Comparison of ENCODE assay signal across 14 cellular contexts in the genomic region with DNA sequence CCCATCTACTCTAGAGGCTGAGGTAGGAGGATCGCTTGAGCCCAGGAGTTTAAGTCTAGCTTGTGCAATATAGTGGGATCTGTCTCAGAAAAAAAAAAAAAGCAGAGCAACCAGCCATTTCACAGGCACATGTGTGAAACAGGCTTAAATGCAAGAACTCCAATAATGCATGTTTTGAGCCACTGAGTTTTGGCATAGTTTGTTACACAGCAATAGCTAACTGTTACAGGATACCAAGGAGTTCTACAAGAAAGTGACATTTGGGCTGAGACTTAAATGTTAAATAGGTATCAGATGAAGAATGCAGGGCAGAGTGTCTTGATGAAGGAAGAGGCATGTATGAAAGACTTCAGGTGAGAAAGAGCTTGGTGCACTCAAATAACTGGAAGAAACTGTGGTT.
DNase-seq lines count a peak whose midpoint lies in the region; ATAC-seq and TF ChIP-seq lines count a peak whose summit lies in the region.
"Had no signal": no experiment of that assay in that cellular context is flagged by ENCODE, and none has a peak within 500 bp of the region (broad histone marks: within the 10 kb centered on the region; RNA-seq: fewer than 3 reads in every experiment).

No MANE protein-coding gene starts in this region.

- H3K27ac Mint-ChIP-seq in activated naive CD8-positive, alpha-beta T cell treated with anti-CD3 and anti-CD28 coated beads, Interleukin-2, amount 10 ng/mL, durations not matched to agents 7 days and 5 days = peak overlapping the region; percentile 28
- H3K27ac Mint-ChIP-seq in activated naive CD8-positive, alpha-beta T cell treated with anti-CD3 and anti-CD28 coated beads for 36 hours = no peak overlapping the region
- H3K27ac Mint-ChIP-seq in activated T-helper 17 cell treated with anti-CD3 and anti-CD28 coated beads, Interleukin-2, amount 50 U/mL, for 72 hours = peak overlapping the region; percentile 18
- no peak overlapping the region for H3K27ac Mint-ChIP-seq in endothelial cell (ENCODE audit: unreplicated experiment)
- H3K27ac Mint-ChIP-seq: CD4-positive, alpha-beta T cell; CD8-positive, alpha-beta T cell had no signal

- H3K9me3 ChIP-seq in BE2C = no peaks in the 10 kb centered on the region

- no peaks in the 10 kb centered on the region for H3K27me3 Mint-ChIP-seq in activated naive CD8-positive, alpha-beta T cell treated with anti-CD3 and anti-CD28 coated beads, Interleukin-2, amount 10 ng/mL, durations not matched to agents 7 days and 5 days
- H3K27me3 Mint-ChIP-seq in activated naive CD8-positive, alpha-beta T cell treated with anti-CD3 and anti-CD28 coated beads for 36 hours = no peaks in the 10 kb centered on the region
- H3K27me3 Mint-ChIP-seq in activated T-helper 17 cell treated with anti-CD3 and anti-CD28 coated beads, Interleukin-2, amount 50 U/mL, for 72 hours = no peaks in the 10 kb centered on the region
- peaks cover 5% of the 10 kb centered on the region for H3K27me3 Mint-ChIP-seq in endothelial cell (ENCODE audit: unreplicated experiment)
- H3K27me3 Mint-ChIP-seq: CD4-positive, alpha-beta T cell had no signal

- H3K4me3 ChIP-seq in BE2C (ENCODE audit: low read depth, low read length) = no peak overlapping the region
- H3K4me3 ChIP-seq: BLaER1 treated with 17β-estradiol and CSF1 and Interleukin-3, amounts not matched to agents 10 nM and 100 nM had no signal

- H3K36me3 ChIP-seq in BE2C = no peaks in the 10 kb centered on the region

- peaks cover 8% of the 10 kb centered on the region for H3K4me1 Mint-ChIP-seq in activated naive CD8-positive, alpha-beta T cell treated with anti-CD3 and anti-CD28 coated beads, Interleukin-2, amount 10 ng/mL, durations not matched to agents 7 days and 5 days
- H3K4me1 Mint-ChIP-seq in activated naive CD8-positive, alpha-beta T cell treated with anti-CD3 and anti-CD28 coated beads for 36 hours = peaks cover 2% of the 10 kb centered on the region
- H3K4me1 Mint-ChIP-seq in activated T-helper 17 cell treated with anti-CD3 and anti-CD28 coated beads, Interleukin-2, amount 50 U/mL, for 72 hours = peaks cover 5% of the 10 kb centered on the region
- no peaks in the 10 kb centered on the region for H3K4me1 Mint-ChIP-seq in endothelial cell (ENCODE audit: unreplicated experiment)

- peaks cover 9% of the 10 kb centered on the region for H3K36me3 Mint-ChIP-seq in activated naive CD8-positive, alpha-beta T cell treated with anti-CD3 and anti-CD28 coated beads, Interleukin-2, amount 10 ng/mL, durations not matched to agents 7 days and 5 days
- peaks cover 10% of the 10 kb centered on the region for H3K36me3 Mint-ChIP-seq in activated naive CD8-positive, alpha-beta T cell treated with anti-CD3 and anti-CD28 coated beads for 36 hours
- no peaks in the 10 kb centered on the region for H3K36me3 Mint-ChIP-seq in activated T-helper 17 cell treated with anti-CD3 and anti-CD28 coated beads, Interleukin-2, amount 50 U/mL, for 72 hours (ENCODE audit: low read depth)
- H3K36me3 Mint-ChIP-seq in endothelial cell (ENCODE audit: low read depth, unreplicated experiment) = no peaks in the 10 kb centered on the region
- H3K36me3 Mint-ChIP-seq: CD8-positive, alpha-beta T cell had no signal

- no peaks in the 10 kb centered on the region for H3K4me1 ChIP-seq in BE2C
- H3K4me1 ChIP-seq: BLaER1 treated with 17β-estradiol and CSF1 and Interleukin-3, amounts not matched to agents 10 nM and 100 nM; Caco-2 had no signal

- POLR2A ChIA-PET in activated naive CD8-positive, alpha-beta T cell treated with anti-CD3 and anti-CD28 coated beads, Interleukin-2, amount 10 ng/mL, durations not matched to agents 7 days and 5 days (lab: Charles Lee) = no interaction called here

- ATAC-seq in activated naive CD8-positive, alpha-beta T cell treated with anti-CD3 and anti-CD28 coated beads, Interleukin-2, amount 10 ng/mL, durations not matched to agents 7 days and 5 days (ENCODE audit: low read depth) = no peak
- ATAC-seq in activated T-helper 17 cell treated with anti-CD3 and anti-CD28 coated beads, Interleukin-2, amount 50 U/mL, for 72 hours (replicated peaks) = no peak
- ATAC-seq: CD8-positive, alpha-beta T cell had no signal

- no peak overlapping the region for H3K4me3 Mint-ChIP-seq in activated naive CD8-positive, alpha-beta T cell treated with anti-CD3 and anti-CD28 coated beads, Interleukin-2, amount 10 ng/mL, durations not matched to agents 7 days and 5 days
- no peak overlapping the region for H3K4me3 Mint-ChIP-seq in activated naive CD8-positive, alpha-beta T cell treated with anti-CD3 and anti-CD28 coated beads for 36 hours
- H3K4me3 Mint-ChIP-seq in activated T-helper 17 cell treated with anti-CD3 and anti-CD28 coated beads, Interleukin-2, amount 50 U/mL, for 72 hours = no peak overlapping the region
- H3K4me3 Mint-ChIP-seq in endothelial cell (ENCODE audit: unreplicated experiment) = peak overlapping the region; percentile 8
- H3K4me3 Mint-ChIP-seq: CD4-positive, alpha-beta T cell; CD8-positive, alpha-beta T cell had no signal

- TF ChIP-seq CTCF in endothelial cell (IDR thresholded peaks at IDR 0.05; ENCODE audit: unreplicated experiment) (no peak), BE2C (IDR thresholded peaks at IDR 0.05; ENCODE audit: low read depth, low read length) (no peak)

- H3K27me3 ChIP-seq in BE2C = no peaks in the 10 kb centered on the region
- H3K27me3 ChIP-seq: BLaER1 treated with 17β-estradiol and CSF1 and Interleukin-3, amounts not matched to agents 10 nM and 100 nM had no signal

- no peak for DNase-seq in activated naive CD8-positive, alpha-beta T cell treated with anti-CD3 and anti-CD28 coated beads, Interleukin-2, amount 10 ng/mL, durations not matched to agents 7 days and 5 days
- no peak for DNase-seq in activated naive CD8-positive, alpha-beta T cell treated with anti-CD3 and anti-CD28 coated beads for 36 hours
- DNase-seq in endothelial cell (ENCODE audit: low spot score) = no peak
- DNase-seq in BE2C = no peak
- DNase-seq: 8988T; ACHN; Caco-2; Calu3; CD4-positive, alpha-beta T cell; CD8-positive, alpha-beta T cell; DMS79 treated with DMSO at 0.1 percent for 48 hours; GF-D8 had no signal

- peaks cover 12% of the 10 kb centered on the region for H3K9me3 Mint-ChIP-seq in activated naive CD8-positive, alpha-beta T cell treated with anti-CD3 and anti-CD28 coated beads, Interleukin-2, amount 10 ng/mL, durations not matched to agents 7 days and 5 days
- H3K9me3 Mint-ChIP-seq in activated naive CD8-positive, alpha-beta T cell treated with anti-CD3 and anti-CD28 coated beads for 36 hours = peaks cover 11% of the 10 kb centered on the region
- peaks cover 8% of the 10 kb centered on the region for H3K9me3 Mint-ChIP-seq in activated T-helper 17 cell treated with anti-CD3 and anti-CD28 coated beads, Interleukin-2, amount 50 U/mL, for 72 hours
- H3K9me3 Mint-ChIP-seq in endothelial cell (ENCODE audit: unreplicated experiment) = no peaks in the 10 kb centered on the region
- H3K9me3 Mint-ChIP-seq: CD4-positive, alpha-beta T cell had no signal

Comparison
In these comparisons a context has a peak if more than half of its experiments do, and no peak if none do; other contexts are left out.
1. H3K27ac Mint-ChIP-seq: peak in activated naive CD8-positive, alpha-beta T cell treated with anti-CD3 and anti-CD28 coated beads, Interleukin-2, amount 10 ng/mL, durations not matched to agents 7 days and 5 days (single experiment) and activated T-helper 17 cell treated with anti-CD3 and anti-CD28 coated beads, Interleukin-2, amount 50 U/mL, for 72 hours (single experiment); none in activated naive CD8-positive, alpha-beta T cell treated with anti-CD3 and anti-CD28 coated beads for 36 hours (single experiment) and endothelial cell (single experiment).